8 cellular contexts compared by ENCODE assay signal in genomic region chr11:73325036-73325981, GRCh38. TPM values are rescaled to one million over a fixed set of nuclear protein-coding genes. Genes with fewer than 3 reads are reported as not detected.
DNase-seq lines count a peak whose midpoint lies in the region; ATAC-seq and TF ChIP-seq lines count a peak whose summit lies in the region.

No MANE protein-coding gene starts in this region.

- peaks cover 15 to 30% of the 10 kb centered on the region in 2 donors for H3K4me1 ChIP-seq in breast epithelium
- peaks cover 62% of the 10 kb centered on the region for H3K4me1 ChIP-seq in testis

- CTCF ChIA-PET in MCF 10A (lab: Yijun Ruan, JAX), result interaction anchor here (1.1 to 2.2 kb wide), 3 partner anchors 10 to 26 kb away, joined by 3 to 9 read pairs (median 3); no protein-coding TSS in a partner anchor

- H3K9me3 Mint-ChIP-seq in MCF 10A (ENCODE audit: unreplicated experiment) (no peaks in the 10 kb centered on the region), glutamatergic neuron (ENCODE audit: unreplicated experiment) (peaks cover 10% of the 10 kb centered on the region)

- H3K9me3 ChIP-seq in breast epithelium, result no peaks in the 10 kb centered on the region
- no peaks in the 10 kb centered on the region for H3K9me3 ChIP-seq in testis

- no peak for DNase-seq in breast epithelium (ENCODE audit: low spot score in 2 of 2)
- DNase-seq in MCF 10A (ENCODE audit: unreplicated experiment), result no peak
- DNase-seq in glutamatergic neuron, result peak; percentile 61
- no peak for DNase-seq in testis
- no peak for DNase-seq in NCI-H526 (lab: John Stamatoyannopoulos, UW)
- DNase-seq in activated CD4-positive, alpha-beta T cell treated with anti-CD3 and anti-CD28 coated beads for 48 hours, result no peak
- DNase-seq in activated CD4-positive, alpha-beta T cell treated with anti-CD3 and anti-CD28 coated beads, Interleukin-2, amount 50 U/mL, for 4 hours, result no peak

- no peaks in the 10 kb centered on the region for H3K27me3 ChIP-seq in breast epithelium
- no peaks in the 10 kb centered on the region for H3K27me3 ChIP-seq in testis

- no peak overlapping the region for H3K4me3 Mint-ChIP-seq in MCF 10A (ENCODE audit: unreplicated experiment)
- H3K4me3 Mint-ChIP-seq in glutamatergic neuron (ENCODE audit: unreplicated experiment), result peak overlapping the region; percentile 18

- TF ChIP-seq POLR2A in breast epithelium (IDR thresholded peaks at IDR 0.05) (no peak), testis (IDR thresholded peaks at IDR 0.05) (no peak)

- no peak overlapping the region for H3K4me3 ChIP-seq in breast epithelium
- H3K4me3 ChIP-seq in testis, result no peak overlapping the region

- TF ChIP-seq CTCF in breast epithelium (IDR thresholded peaks at IDR 0.05), result no peak
- no peak for TF ChIP-seq CTCF in MCF 10A (IDR thresholded peaks at IDR 0.05; ENCODE audit: unreplicated experiment)
- TF ChIP-seq CTCF in glutamatergic neuron (IDR thresholded peaks at IDR 0.05; ENCODE audit: partially characterized antibody, unreplicated experiment), result no peak
- TF ChIP-seq CTCF in testis (IDR thresholded peaks at IDR 0.05), result no peak

- H3K27ac ChIP-seq in breast epithelium (peak overlapping the region; percentile 70 to 92), testis (peak overlapping the region; percentile 76 to 90)

- POLR2A ChIA-PET in MCF 10A (lab: Yijun Ruan, JAX), result interaction anchor here (2.1 kb wide), 1 partner anchor 17 kb away, joined by 9 read pairs; the partner anchor contains the start of gene ARHGEF17

- intact Hi-C loops in breast epithelium (cut with DNase I; ENCODE audit: low total_unique reads) (no loop called here), MCF 10A (cut with micrococcal nuclease) (no loop called here), testis (cut with DNase I; ENCODE audit: low total_unique reads) (no loop called here)

- BruUV-seq in MCF 10A (replicated peaks; lab: Mats Ljungman, UMichigan), result no TSS peak

- no peaks in the 10 kb centered on the region for H3K27me3 Mint-ChIP-seq in MCF 10A (ENCODE audit: insufficient read depth, unreplicated experiment)
- H3K27me3 Mint-ChIP-seq in glutamatergic neuron (ENCODE audit: unreplicated experiment), result peaks cover 10% of the 10 kb centered on the region

- H3K36me3 ChIP-seq in breast epithelium, result no peaks in the 10 kb centered on the region
- H3K36me3 ChIP-seq in testis (ENCODE audit: low read depth, missing control alignments), result no peaks in the 10 kb centered on the region

- peaks cover 9% of the 10 kb centered on the region for H3K4me1 Mint-ChIP-seq in MCF 10A (ENCODE audit: insufficient read depth, unreplicated experiment)
- H3K4me1 Mint-ChIP-seq in glutamatergic neuron (ENCODE audit: low read depth, unreplicated experiment), result peaks cover 62% of the 10 kb centered on the region

- H3K27ac Mint-ChIP-seq in MCF 10A (ENCODE audit: low read depth, unreplicated experiment) (no peak overlapping the region), glutamatergic neuron (ENCODE audit: unreplicated experiment) (peak overlapping the region; percentile 87)

- H3K36me3 Mint-ChIP-seq in MCF 10A (ENCODE audit: insufficient read depth, unreplicated experiment) (peaks cover 15% of the 10 kb centered on the region), glutamatergic neuron (ENCODE audit: unreplicated experiment) (no peaks in the 10 kb centered on the region)

- 72 to 83% methylated on average over 12 to 13 of the region's 13 CpGs for WGBS in testis, 2 donors

- ATAC-seq in HG03457 (IDR thresholded peaks at IDR 0.05; ENCODE audit: unreplicated experiment), result peak; percentile 61

RNA-seq across cellular contexts. Expression of gene ARHGEF17, which starts 17.2 kb away (rescaled TPM):
- total RNA-seq in breast epithelium (10 to 100 TPM; 28.8 to 54.7 (median 38.2) TPM), MCF 10A (2022) (27.6 and 29.3 TPM in 2 replicates), glutamatergic neuron (ENCODE audit: unreplicated experiment) (43.3 TPM), testis (10 to 100 TPM; 50.1 to 58.5 TPM)
- polyA plus RNA-seq in testis (ENCODE audit: insufficient read depth, low read depth, low replicate concordance), result 29.4 TPM

RNA-seq across cellular contexts. Expression of gene RELT, which starts 50.9 kb away (rescaled TPM):
- total RNA-seq in breast epithelium (1 to 10 TPM; 2.2 to 3.7 (median 2.3) TPM), MCF 10A (2022) (5.8 and 8.4 TPM in 2 replicates), glutamatergic neuron (ENCODE audit: unreplicated experiment) (9.2 TPM), testis (1 to 10 TPM; 8.4 to 8.6 TPM)
- 6.2 TPM for polyA plus RNA-seq in testis (ENCODE audit: insufficient read depth, low read depth, low replicate concordance)

RNA-seq across cellular contexts. Expression of gene P2RY6, which starts 53.2 kb away (rescaled TPM):
- 1 to 10 TPM; 1.6 to 3.4 (median 1.9) TPM for total RNA-seq in breast epithelium
- total RNA-seq in MCF 10A (2022), result not detected in 2 replicates
- total RNA-seq in glutamatergic neuron (ENCODE audit: unreplicated experiment), result not detected
- under 1 TPM; 0.25 to 0.47 TPM for total RNA-seq in testis
- 2.7 TPM for polyA plus RNA-seq in testis (ENCODE audit: insufficient read depth, low read depth, low replicate concordance)
